ENCODE assay signal across 35 cellular contexts in genomic region chr11:76219243-76219642, GRCh38. TPM values are rescaled to one million over a fixed set of nuclear protein-coding genes. Genes with fewer than 3 reads are reported as not detected.
"Had no signal": no experiment of that assay in that cellular context is flagged by ENCODE, and none has a peak within 500 bp of the region (broad histone marks: within the 10 kb centered on the region; RNA-seq: fewer than 3 reads in every experiment).

No MANE protein-coding gene starts in this region.

- H3K27ac Mint-ChIP-seq: activated B cell treated with CpG ODN at 0.5 μM for 24 hours; activated CD8-positive, alpha-beta T cell treated with anti-CD3 and anti-CD28 coated beads for 36 hours; activated naive CD8-positive, alpha-beta T cell; activated T-helper 17 cell treated with anti-CD3 and anti-CD28 coated beads, Interleukin-2, amount 50 U/mL, for 72 hours; dendritic cell treated with granulocyte-macrophage colony-stimulating factor and Interleukin-4, amounts not matched to agents 40 ng/mL and 50 ng/mL, for 4 days; endodermal cell; T-helper 17 cell; T-helper 2 cell treated with Interferon-gamma antibody and Interleukin-4, amounts not matched to agents 5 μg/mL and 100 μg/mL, for 36 hours had no signal

- FAIRE-seq: astrocyte, bronchial epithelial cell had no signal

- H3K4me3 ChIP-seq: coronary artery, dorsolateral prefrontal cortex, esophagus muscularis mucosa, gastrocnemius medialis, heart left ventricle had no signal

- H3K4me3 Mint-ChIP-seq: activated B cell treated with CpG ODN at 0.5 μM for 24 hours; activated CD8-positive, alpha-beta T cell treated with anti-CD3 and anti-CD28 coated beads for 36 hours; activated naive CD8-positive, alpha-beta T cell; activated T-cell treated with anti-CD3 and anti-CD28 coated beads, Interleukin-2, amount 50 U/mL, for 4 hours; activated T-helper 17 cell treated with anti-CD3 and anti-CD28 coated beads, Interleukin-2, amount 50 U/mL, for 72 hours; central memory CD8-positive, alpha-beta T cell; dendritic cell treated with granulocyte-macrophage colony-stimulating factor and Interleukin-4, amounts not matched to agents 40 ng/mL and 50 ng/mL, for 4 days; endodermal cell; T-helper 17 cell; T-helper 2 cell treated with Interferon-gamma antibody and Interleukin-4, amounts not matched to agents 5 μg/mL and 100 μg/mL, for 36 hours had no signal

- H3K27ac ChIP-seq: brain microvascular endothelial cell, coronary artery, dorsolateral prefrontal cortex, esophagus muscularis mucosa, foreskin keratinocyte, gastrocnemius medialis, heart left ventricle, WERI-Rb-1 had no signal

- ATAC-seq: activated CD4-positive, CD25-positive, alpha-beta regulatory T cell treated with anti-CD3 and anti-CD28 coated beads, Interleukin-2, amount 50 U/mL, for 24 hours; activated CD8-positive, alpha-beta T cell treated with anti-CD3 and anti-CD28 coated beads for 36 hours; activated T-cell treated with anti-CD3 and anti-CD28 coated beads, Interleukin-2, amount 50 U/mL, for 4 hours; activated T-helper 17 cell treated with anti-CD3 and anti-CD28 coated beads, Interleukin-2, amount 50 U/mL, for 72 hours; foreskin keratinocyte; gastrocnemius medialis; heart left ventricle; T-helper 17 cell had no signal

- H3K36me3 ChIP-seq: brain microvascular endothelial cell, esophagus muscularis mucosa, gastrocnemius medialis, heart left ventricle, WERI-Rb-1 had no signal

- DNase-seq: activated B cell treated with CpG ODN at 0.5 μM for 24 hours; activated CD4-positive, alpha-beta T cell treated with anti-CD3 and anti-CD28 coated beads for 48 hours; activated CD4-positive, alpha-beta T cell treated with anti-CD3 and anti-CD28 coated beads, Interleukin-2, amount 50 U/mL, for 1 hour; activated CD4-positive, alpha-beta T cell treated with anti-CD3 and anti-CD28 coated beads, Interleukin-2, amount 50 U/mL, for 48 hours; activated CD8-positive, alpha-beta memory T cell treated with anti-CD3 and anti-CD28 coated beads for 24 hours; activated CD8-positive, alpha-beta T cell treated with anti-CD3 and anti-CD28 coated beads for 36 hours; activated effector memory CD4-positive, alpha-beta T cell treated with Interleukin-2 at 50 U/mL for 16 hours; activated gamma-delta T cell treated with Interleukin-2 at 50 U/mL for 16 hours; activated naive CD4-positive, alpha-beta T cell treated with anti-CD3 and anti-CD28 coated beads, Interleukin-2, amount 50 U/mL, for 16 hours; activated naive CD4-positive, alpha-beta T cell treated with Interleukin-2 at 50 U/mL for 16 hours; activated T-cell treated with anti-CD3 and anti-CD28 coated beads, Interleukin-2, amount 50 U/mL, for 4 hours; amniotic stem cell; anterior cingulate cortex; brain microvascular endothelial cell; dorsolateral prefrontal cortex; effector memory CD4-positive, alpha-beta T cell; endodermal cell; foreskin keratinocyte; gastrocnemius medialis; glutamatergic neuron; T-helper 17 cell; T1000; WERI-Rb-1 had no signal

- H3K4me1 ChIP-seq: esophagus muscularis mucosa, foreskin keratinocyte, heart left ventricle had no signal

- H3K4me1 Mint-ChIP-seq: activated B cell treated with CpG ODN at 0.5 μM for 24 hours; activated T-helper 17 cell treated with anti-CD3 and anti-CD28 coated beads, Interleukin-2, amount 50 U/mL, for 72 hours; central memory CD8-positive, alpha-beta T cell; endodermal cell; T-helper 17 cell had no signal

- H3K9me3 Mint-ChIP-seq: activated CD8-positive, alpha-beta T cell treated with anti-CD3 and anti-CD28 coated beads for 36 hours; activated T-cell treated with anti-CD3 and anti-CD28 coated beads, Interleukin-2, amount 50 U/mL, for 4 hours; activated T-helper 17 cell treated with anti-CD3 and anti-CD28 coated beads, Interleukin-2, amount 50 U/mL, for 72 hours; central memory CD8-positive, alpha-beta T cell; dendritic cell treated with granulocyte-macrophage colony-stimulating factor and Interleukin-4, amounts not matched to agents 40 ng/mL and 50 ng/mL, for 4 days; endodermal cell; T-helper 2 cell treated with Interferon-gamma antibody and Interleukin-4, amounts not matched to agents 5 μg/mL and 100 μg/mL, for 36 hours had no signal

- H3K27me3 Mint-ChIP-seq: activated CD8-positive, alpha-beta T cell treated with anti-CD3 and anti-CD28 coated beads for 36 hours; activated T-helper 17 cell treated with anti-CD3 and anti-CD28 coated beads, Interleukin-2, amount 50 U/mL, for 72 hours had no signal

- H3K9me3 ChIP-seq: esophagus muscularis mucosa, gastrocnemius medialis, heart left ventricle had no signal

- H3K36me3 Mint-ChIP-seq: activated naive CD8-positive, alpha-beta T cell had no signal

- H3K27me3 ChIP-seq: brain microvascular endothelial cell, dorsolateral prefrontal cortex, esophagus muscularis mucosa, gastrocnemius medialis had no signal

RNA-seq across cellular contexts. Expression of gene WNT11, which starts 12.9 kb away (rescaled TPM):
- total RNA-seq: activated T-helper 17 cell treated with anti-CD3 and anti-CD28 coated beads, Interleukin-2, amount 50 U/mL, for 72 hours; bronchial epithelial cell; epithelial cell of proximal tubule had no signal
